In the genomic region with DNA sequence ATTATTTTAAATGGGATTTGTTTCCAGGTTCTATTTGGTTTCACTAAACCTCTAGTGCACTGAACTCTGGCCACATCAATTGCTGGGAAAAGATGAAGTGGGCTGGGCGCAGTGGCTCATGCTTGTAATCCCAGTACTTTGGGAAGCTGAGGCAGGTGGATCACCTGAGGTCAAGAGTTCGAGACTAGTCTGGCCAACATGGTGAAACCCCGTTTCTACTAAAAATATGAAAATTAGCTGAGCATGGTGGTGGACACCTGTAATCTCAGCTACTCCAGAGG, we compare ENCODE assay signal across 2 cellular contexts.
TF ChIP-seq lines count a peak whose summit lies in the region.

No MANE protein-coding gene starts in this region.

TF ChIP-seq in A549, 52 proteins besides CTCF, POLR2A, EP300 and RAD21:
- TF ChIP-seq EHF (CRISPR knock-in tag; IDR thresholded peaks at IDR 0.05) (0 out of 2 replicates have a peak, but pooled peaks have one; percentile 35), CHD4 (IDR thresholded peaks at IDR 0.05; ENCODE audit: borderline replicate concordance) (0 out of 2 replicates have a peak, but pooled peaks have one; percentile 13), ZSCAN20 (CRISPR knock-in tag; IDR thresholded peaks at IDR 0.05) (peak; percentile 27; the same call in 1 of the 2 replicates)

TF ChIP-seq in HepG2, 621 proteins besides CTCF, POLR2A, EP300 and RAD21:
- TF ChIP-seq, protein P1, sequence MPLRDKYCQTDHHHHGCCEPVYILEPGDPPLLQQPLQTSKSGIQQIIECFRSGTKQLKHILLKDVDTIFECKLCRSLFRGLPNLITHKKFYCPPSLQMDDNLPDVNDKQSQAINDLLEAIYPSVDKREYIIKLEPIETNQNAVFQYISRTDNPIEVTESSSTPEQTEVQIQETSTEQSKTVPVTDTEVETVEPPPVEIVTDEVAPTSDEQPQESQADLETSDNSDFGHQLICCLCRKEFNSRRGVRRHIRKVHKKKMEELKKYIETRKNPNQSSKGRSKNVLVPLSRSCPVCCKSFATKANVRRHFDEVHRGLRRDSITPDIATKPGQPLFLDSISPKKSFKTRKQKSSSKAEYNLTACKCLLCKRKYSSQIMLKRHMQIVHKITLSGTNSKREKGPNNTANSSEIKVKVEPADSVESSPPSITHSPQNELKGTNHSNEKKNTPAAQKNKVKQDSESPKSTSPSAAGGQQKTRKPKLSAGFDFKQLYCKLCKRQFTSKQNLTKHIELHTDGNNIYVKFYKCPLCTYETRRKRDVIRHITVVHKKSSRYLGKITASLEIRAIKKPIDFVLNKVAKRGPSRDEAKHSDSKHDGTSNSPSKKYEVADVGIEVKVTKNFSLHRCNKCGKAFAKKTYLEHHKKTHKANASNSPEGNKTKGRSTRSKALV (CRISPR knock-in tag; IDR thresholded peaks at IDR 0.05) = 0 out of 2 replicates have a peak, but pooled peaks have one; percentile 10
- TF ChIP-seq ZMAT3 (CRISPR knock-in tag; conservative IDR thresholded peaks at IDR 0.05) (peak; percentile 38; the same call in 1 of the 2 replicates), ZSCAN9 (CRISPR knock-in tag; IDR thresholded peaks at IDR 0.05; ENCODE audit: borderline replicate concordance) (0 out of 2 replicates have a peak, but pooled peaks have one; percentile 4)
